ENCODE assay signal across 1 cellular context in genomic region chr19:48895226-48895625, GRCh38.
TF ChIP-seq lines count a peak whose summit lies in the region.

No MANE protein-coding gene starts in this region.

TF ChIP-seq in GM23338, 12 proteins besides CTCF, POLR2A, EP300 and RAD21:
- TF ChIP-seq ZNF462 (CRISPR knock-in tag; IDR thresholded peaks at IDR 0.05) (no peak), ZNF114 (CRISPR knock-in tag; IDR thresholded peaks at IDR 0.05) (no peak), STAT1 (IDR thresholded peaks at IDR 0.05; ENCODE audit: unreplicated experiment) (no peak), NANOG (IDR thresholded peaks at IDR 0.05; ENCODE audit: borderline replicate concordance) (no peak), ZNF331 (CRISPR knock-in tag; IDR thresholded peaks at IDR 0.05; ENCODE audit: low read depth) (no peak), EZH2phosphoT487 (IDR thresholded peaks at IDR 0.05; ENCODE audit: unreplicated experiment) (no peak), EZH2 (IDR thresholded peaks at IDR 0.05; ENCODE audit: low read depth, unreplicated experiment) (no peak), REST (IDR thresholded peaks at IDR 0.05; ENCODE audit: unreplicated experiment) (no peak), CREB1 (CRISPR knock-in tag; IDR thresholded peaks at IDR 0.05; ENCODE audit: low read depth) (no peak), ETS1 (IDR thresholded peaks at IDR 0.05) (no peak), POLR2AphosphoS5 (IDR thresholded peaks at IDR 0.05; ENCODE audit: low read depth) (no peak), JUNB (IDR thresholded peaks at IDR 0.05; ENCODE audit: unreplicated experiment) (no peak)
